Comparison of ENCODE assay signal across 12 cellular contexts in genomic region chr10:133277277-133277992, GRCh38. TPM values are rescaled to one million over a fixed set of nuclear protein-coding genes. Genes with fewer than 3 reads are reported as not detected.
DNase-seq lines count a peak whose midpoint lies in the region; ATAC-seq, FAIRE-seq and TF ChIP-seq lines count a peak whose summit lies in the region.
"Had no signal": no experiment of that assay in that cellular context is flagged by ENCODE, and none has a peak within 500 bp of the region (broad histone marks: within the 10 kb centered on the region; RNA-seq: fewer than 3 reads in every experiment).

No MANE protein-coding gene starts in this region.

- H4K20me1 ChIP-seq in OCI-LY7 (ENCODE audit: insufficient read depth, low read length), result no peaks in the 10 kb centered on the region
- H4K20me1 ChIP-seq in smooth muscle cell (ENCODE audit: low read depth), result peaks cover 14% of the 10 kb centered on the region

- peaks cover 4% of the 10 kb centered on the region for H3F3A ChIP-seq in smooth muscle cell (ENCODE audit: low read depth)

- BruUV-seq in OCI-LY7 (replicated peaks; lab: Mats Ljungman, UMichigan), result no TSS peak

- H3K36me3 Mint-ChIP-seq in activated T-cell treated with anti-CD3 and anti-CD28 coated beads, Interleukin-2, amount 50 U/mL, for 24 hours (ENCODE audit: low read depth), result peaks cover 67% of the 10 kb centered on the region

- POLR2A ChIA-PET in OCI-LY7 (lab: Charles Lee), result no interaction called here

- CTCF ChIA-PET in OCI-LY7 (lab: Charles Lee; ENCODE audit: unreplicated experiment), result no interaction called here

- H3K27me3 ChIP-seq in iPS-15b (ENCODE audit: control insufficient read depth, insufficient read depth, low read length) (peaks cover 3% of the 10 kb centered on the region), smooth muscle cell (ENCODE audit: low read depth) (peaks cover 23% of the 10 kb centered on the region)

- H3K9me3 ChIP-seq in OCI-LY7 (ENCODE audit: low read length) (no peaks in the 10 kb centered on the region), iPS-15b (ENCODE audit: control insufficient read depth, insufficient read depth, low read length) (no peaks in the 10 kb centered on the region), smooth muscle cell (replicated peaks; ENCODE audit: low read depth) (no peaks in the 10 kb centered on the region)

- ATAC-seq in GM18909 (IDR thresholded peaks at IDR 0.05; ENCODE audit: poor library complexity, unreplicated experiment), result no peak

- 85% methylated on average over 23 of the region's 25 CpGs for WGBS in smooth muscle cell (ENCODE audit: low lambda C conversion rate)

- H3K79me2 ChIP-seq in OCI-LY7 (ENCODE audit: insufficient read depth, low read depth, low read length), result no peaks in the 10 kb centered on the region
- H3K79me2 ChIP-seq in smooth muscle cell (ENCODE audit: low read depth), result no peaks in the 10 kb centered on the region

- intact Hi-C loops in OCI-LY7 (cut with micrococcal nuclease; ENCODE audit: unreplicated experiment), result loop anchor here (5.0 kb wide), 1 partner anchor 135 kb away; no protein-coding TSS in a partner anchor

- H3K4me2 ChIP-seq in OCI-LY7 (ENCODE audit: low read length), result peak overlapping the region; percentile 86
- peak overlapping the region; percentile 12 for H3K4me2 ChIP-seq in smooth muscle cell

- peaks cover 47% of the 10 kb centered on the region for H3K4me1 ChIP-seq in OCI-LY7 (ENCODE audit: insufficient read depth, low read length, poor library complexity, severe bottlenecking)
- H3K4me1 ChIP-seq in iPS-15b (ENCODE audit: control insufficient read depth, insufficient read depth, low read length), result no peaks in the 10 kb centered on the region
- H3K4me1 ChIP-seq in smooth muscle cell (ENCODE audit: low read depth), result peaks cover 12% of the 10 kb centered on the region

- H3K9me3 Mint-ChIP-seq in activated T-cell treated with anti-CD3 and anti-CD28 coated beads, Interleukin-2, amount 50 U/mL, for 24 hours, result no peaks in the 10 kb centered on the region

- H3K27ac ChIP-seq in OCI-LY7 (ENCODE audit: low read depth, low read length, poor library complexity, severe bottlenecking), result peak overlapping the region; percentile 53
- H3K27ac ChIP-seq in smooth muscle cell (ENCODE audit: low read depth), result peak overlapping the region; percentile 68

- no peaks in the 10 kb centered on the region for H3K27me3 Mint-ChIP-seq in activated T-cell treated with anti-CD3 and anti-CD28 coated beads, Interleukin-2, amount 50 U/mL, for 24 hours

- no peak for TF ChIP-seq POLR2A in GM12892 (IDR thresholded peaks at IDR 0.05; ENCODE audit: low read depth, low read length)

- H2AFZ ChIP-seq in OCI-LY7 (ENCODE audit: low read length) (no peak overlapping the region), smooth muscle cell (ENCODE audit: low read depth) (no peak overlapping the region)

- H3K4me3 ChIP-seq in OCI-LY7 (ENCODE audit: low read depth, low read length, poor library complexity, severe bottlenecking), result no peak overlapping the region
- no peak overlapping the region for H3K4me3 ChIP-seq in iPS-15b (ENCODE audit: low read depth, low read length)
- H3K4me3 ChIP-seq in smooth muscle cell, result no peak overlapping the region

- H3K9ac ChIP-seq in iPS-15b (ENCODE audit: low read depth, low read length) (peak overlapping the region; percentile 26), smooth muscle cell (ENCODE audit: low read depth) (no peak overlapping the region)

- DNase-seq in activated T-cell treated with anti-CD3 and anti-CD28 coated beads, Interleukin-2, amount 50 U/mL, for 24 hours, result no peak
- DNase-seq in activated T-cell treated with anti-CD3 and anti-CD28 coated beads for 4 hours (no peak), OCI-LY7 (ENCODE audit: low spot score) (no peak), smooth muscle cell (lab: John Stamatoyannopoulos, UW; ENCODE audit: unreplicated experiment) (no peak), AG08395 (ENCODE audit: low spot score) (no peak), GM12892 (ENCODE audit: insufficient read length) (no peak)
- DNase-seq: NCI-H510A treated with DMSO at 0.1 percent for 48 hours had no signal

- no peak for FAIRE-seq in GM12892 (lab: Jason Lieb, UNC)

- H3K36me3 ChIP-seq in OCI-LY7 (ENCODE audit: insufficient read depth, low read length), result peaks cover 3% of the 10 kb centered on the region; the same call in 1 of the 2 replicates
- H3K36me3 ChIP-seq in iPS-15b (ENCODE audit: control insufficient read depth, insufficient read depth, low read length), result peaks cover 29% of the 10 kb centered on the region
- no peaks in the 10 kb centered on the region for H3K36me3 ChIP-seq in smooth muscle cell (ENCODE audit: low read depth)

- no peak for TF ChIP-seq CTCF in OCI-LY7 (conservative IDR thresholded peaks at IDR 0.05; ENCODE audit: low read length)
- TF ChIP-seq CTCF in smooth muscle cell (IDR thresholded peaks at IDR 0.05; ENCODE audit: borderline replicate concordance, insufficient read depth, poor library complexity, severe bottlenecking), result no peak

- peak overlapping the region; percentile 26 for H3K27ac Mint-ChIP-seq in activated T-cell treated with anti-CD3 and anti-CD28 coated beads, Interleukin-2, amount 50 U/mL, for 24 hours

- no peaks in the 10 kb centered on the region for H3K9me2 ChIP-seq in OCI-LY7 (ENCODE audit: insufficient read depth, low read length)

- H3K4me1 Mint-ChIP-seq in activated T-cell treated with anti-CD3 and anti-CD28 coated beads, Interleukin-2, amount 50 U/mL, for 24 hours (ENCODE audit: low read depth), result peaks cover 33% of the 10 kb centered on the region

- H3K4me3 Mint-ChIP-seq in activated T-cell treated with anti-CD3 and anti-CD28 coated beads, Interleukin-2, amount 50 U/mL, for 24 hours, result peak overlapping the region; percentile 61

RNA-seq across cellular contexts. Expression of gene ADAM8, which starts 0.8 kb away (rescaled TPM):
- 7.5 and 10.0 TPM in 2 replicates for total RNA-seq in OCI-LY7 (2014; rRNA removed; shearing (Covaris generic))
- total RNA-seq in OCI-LY7 (2022) (16.3 and 17.6 TPM in 2 replicates), smooth muscle cell (0.36 and 0.85 TPM in 2 replicates)
- polyA plus RNA-seq in smooth muscle cell, result 0.70 and 0.96 TPM in 2 replicates
- 20.8 TPM for polyA plus RNA-seq in GM12892 (2012; ENCODE audit: missing spikeins)

RNA-seq across cellular contexts. Expression of gene TUBGCP2, which starts 31.2 kb away (rescaled TPM):
- total RNA-seq in OCI-LY7 (2014; rRNA removed; shearing (Covaris generic)), result 37.8 and 40.5 TPM in 2 replicates
- total RNA-seq in OCI-LY7 (2022) (53.0 and 56.1 TPM in 2 replicates), smooth muscle cell (39.5 and 48.5 TPM in 2 replicates)
- 40.5 and 47.0 TPM in 2 replicates for polyA plus RNA-seq in smooth muscle cell
- polyA plus RNA-seq in GM12892 (2012; ENCODE audit: missing spikeins), result 23.8 TPM

RNA-seq across cellular contexts. Expression of gene ZNF511, which starts 31.3 kb away (rescaled TPM):
- 64.7 and 95.0 TPM in 2 replicates for total RNA-seq in OCI-LY7 (2014; rRNA removed; shearing (Covaris generic))
- total RNA-seq in OCI-LY7 (2022), result 60.6 and 68.8 TPM in 2 replicates
- 15.3 and 20.0 TPM in 2 replicates for total RNA-seq in smooth muscle cell
- 52.3 and 70.2 TPM in 2 replicates for polyA plus RNA-seq in smooth muscle cell
- 28.3 TPM for polyA plus RNA-seq in GM12892 (2012; ENCODE audit: missing spikeins)

RNA-seq across cellular contexts. Expression of gene VENTX, which starts 39.8 kb away (rescaled TPM):
- total RNA-seq in OCI-LY7 (2014; rRNA removed; shearing (Covaris generic)), result not detected in 2 replicates
- total RNA-seq in OCI-LY7 (2022), result not detected in 2 replicates
- not detected in 2 replicates for total RNA-seq in smooth muscle cell
- polyA plus RNA-seq in smooth muscle cell, result 0.33 TPM in 1 of 2 replicates, not detected in the other
- not detected for polyA plus RNA-seq in GM12892 (2012; ENCODE audit: missing spikeins)
- total RNA-seq: chondrocyte, M059J had no signal

RNA-seq across cellular contexts. Expression of gene UTF1, which starts 47.4 kb away (rescaled TPM):
- not detected in 2 replicates for total RNA-seq in OCI-LY7 (2014; rRNA removed; shearing (Covaris generic))
- total RNA-seq in OCI-LY7 (2022), result not detected in 2 replicates
- not detected in 2 replicates for total RNA-seq in smooth muscle cell
- not detected in 2 replicates for polyA plus RNA-seq in smooth muscle cell
- not detected for polyA plus RNA-seq in GM12892 (2012; ENCODE audit: missing spikeins)
- total RNA-seq: chondrocyte, M059J, posterior vena cava had no signal
